In genomic region chr2:234988491-234988890, GRCh38 we compare ENCODE assay signal across 23 cellular contexts. TPM values are rescaled to one million over a fixed set of nuclear protein-coding genes. Genes with fewer than 3 reads are reported as not detected.
DNase-seq lines count a peak whose midpoint lies in the region; ATAC-seq and TF ChIP-seq lines count a peak whose summit lies in the region.
"Had no signal": no experiment of that assay in that cellular context is flagged by ENCODE, and none has a peak within 500 bp of the region (broad histone marks: within the 10 kb centered on the region; RNA-seq: fewer than 3 reads in every experiment).

No MANE protein-coding gene starts in this region.

- H2BK5ac ChIP-seq in neuronal stem cell (ENCODE audit: low read length): no peak overlapping the region

- POLR2A ChIA-PET in Panc1 (lab: Charles Lee): interaction anchor here (0.6 kb wide), 1 partner anchor 216 kb away, joined by 4 read pairs; no protein-coding TSS in a partner anchor

- no peak overlapping the region for H4K91ac ChIP-seq in neuronal stem cell (ENCODE audit: low read depth, low read length, poor library complexity)

- intact Hi-C loops in Panc1 (cut with micrococcal nuclease; ENCODE audit: unreplicated experiment) (no loop called here), breast epithelium (cut with DNase I; ENCODE audit: low total_unique reads) (no loop called here), tibial artery (cut with DNase I; ENCODE audit: low total_unique reads) (no loop called here)

- no peak for ATAC-seq in Panc1
- ATAC-seq in GM19351 (IDR thresholded peaks at IDR 0.05; ENCODE audit: unreplicated experiment): no peak
- ATAC-seq: activated CD4-positive, alpha-beta T cell treated with anti-CD3 and anti-CD28 coated beads for 36 hours; activated naive CD8-positive, alpha-beta T cell treated with anti-CD3 and anti-CD28 coated beads, Interleukin-2, amount 50 U/mL, for 24 hours; effector memory CD8-positive, alpha-beta T cell had no signal

- H3K23ac ChIP-seq in neuronal stem cell (ENCODE audit: low read depth, low read length, poor library complexity): peak overlapping the region; percentile 61

- H3K9me3 ChIP-seq in Panc1 (ENCODE audit: control insufficient read depth, insufficient read depth, low read depth, low read length) (no peaks in the 10 kb centered on the region), breast epithelium (no peaks in the 10 kb centered on the region), neuronal stem cell (replicated peaks in 1 of 2; ENCODE audit: control insufficient read depth in 2 of 2, insufficient read depth in 1 of 2, low read depth in 1 of 2, low read length in 2 of 2) (peaks cover 0 to 32% of the 10 kb centered on the region in 2 donors), tibial artery (no peaks in the 10 kb centered on the region)
- H3K9me3 ChIP-seq: colonic mucosa, gastrocnemius medialis, SJCRH30 had no signal

- no peak for TF ChIP-seq POLR2A in breast epithelium (IDR thresholded peaks at IDR 0.05)

- H3K4me3 ChIP-seq in Panc1 (ENCODE audit: low read depth in 2 of 2, low read length in 2 of 2): no peak overlapping the region
- H3K4me3 ChIP-seq in breast epithelium: no peak overlapping the region
- H3K4me3 ChIP-seq in neuronal stem cell (ENCODE audit: low read length in 2 of 2): no peak overlapping the region
- no peak overlapping the region for H3K4me3 ChIP-seq in tibial artery
- H3K4me3 ChIP-seq: colonic mucosa, gastrocnemius medialis, SJCRH30 had no signal

- no peak overlapping the region for H2AFZ ChIP-seq in neuronal stem cell (ENCODE audit: low read length)
- H2AFZ ChIP-seq: parathyroid adenoma had no signal

- no peak overlapping the region for H2BK12ac ChIP-seq in neuronal stem cell (ENCODE audit: low read length)

- no peak overlapping the region for H2AK5ac ChIP-seq in neuronal stem cell (ENCODE audit: low read depth, low read length)

- peaks cover 14% of the 10 kb centered on the region for H3K79me1 ChIP-seq in neuronal stem cell (ENCODE audit: low read depth, low read length)

- H3K18ac ChIP-seq in neuronal stem cell (ENCODE audit: low read length): no peak overlapping the region

- BruUV-seq in Panc1 (replicated peaks; lab: Mats Ljungman, UMichigan): no TSS peak

- no peak overlapping the region for H3K4me2 ChIP-seq in neuronal stem cell (ENCODE audit: insufficient read depth, low read length, poor library complexity, severe bottlenecking)

- no peak overlapping the region for H2BK120ac ChIP-seq in neuronal stem cell (ENCODE audit: low read depth, low read length)

- no peak for DNase-seq in Panc1 (ENCODE audit: low read depth, low spot score)
- DNase-seq in breast epithelium (ENCODE audit: low spot score in 2 of 2): no peak
- no peak for DNase-seq in neuronal stem cell (ENCODE audit: low spot score)
- DNase-seq in tibial artery: no peak
- DNase-seq in COLO668 (lab: John Stamatoyannopoulos, UW; ENCODE audit: unreplicated experiment): no peak
- DNase-seq in CD1c-positive myeloid dendritic cell (ENCODE audit: extremely low spot score): no peak
- DNase-seq: activated CD4-positive, alpha-beta T cell treated with anti-CD3 and anti-CD28 coated beads for 36 hours; activated CD8-positive, alpha-beta memory T cell treated with anti-CD3 and anti-CD28 coated beads for 24 hours; activated gamma-delta T cell treated with Interleukin-2 at 50 U/mL for 16 hours; activated naive CD8-positive, alpha-beta T cell treated with anti-CD3 and anti-CD28 coated beads, Interleukin-2, amount 50 U/mL, for 24 hours; activated T-cell treated with anti-CD3 and anti-CD28 coated beads, Interleukin-2, amount 50 U/mL, for 1 hour; CD8-positive, alpha-beta memory T cell; effector memory CD8-positive, alpha-beta T cell; GDM1; GOT3; KBM-7; NCI-H1436 treated with DMSO at 0.1 percent for 48 hours; NCI-H510A treated with DMSO at 0.1 percent for 48 hours; SJCRH30 had no signal

- H3K27ac ChIP-seq in Panc1 (ENCODE audit: low read length) (peak overlapping the region; percentile 39; the same call in 1 of the 2 replicates), breast epithelium (peak overlapping the region; percentile 66 to 80), neuronal stem cell (replicated peaks; ENCODE audit: low read length) (no peak overlapping the region), tibial artery (peak overlapping the region; percentile 61 to 84)
- H3K27ac ChIP-seq: gastrocnemius medialis, parathyroid adenoma, SJCRH30 had no signal

- in situ Hi-C loops in Panc1 (cut with HindIII; ENCODE audit: low pct_unique_long_range_greater_than_20kb, low sequenced_read_pairs): no loop called here

- TF ChIP-seq CTCF in Panc1 (IDR thresholded peaks at IDR 0.05) (no peak), breast epithelium (IDR thresholded peaks at IDR 0.05) (no peak), tibial artery (IDR thresholded peaks at IDR 0.05) (no peak)

- no CpG with 5 or more reads among the region's 14 CpGs for WGBS in neuronal stem cell (ENCODE audit: extremely low coverage in 2 of 2, insufficient read length in 2 of 2, insufficient replicate concordance in 1 of 2), 2 donors

- CTCF ChIA-PET in Panc1 (lab: Charles Lee): no interaction called here

- no peak overlapping the region for H3K14ac ChIP-seq in neuronal stem cell (ENCODE audit: low read length)

- H3K4ac ChIP-seq in neuronal stem cell (ENCODE audit: low read length): no peak overlapping the region

- no peak overlapping the region for H3K9ac ChIP-seq in neuronal stem cell (ENCODE audit: low read depth, low read length, poor library complexity)
- H3K9ac ChIP-seq: parathyroid adenoma had no signal

- no peaks in the 10 kb centered on the region for H3K27me3 ChIP-seq in Panc1 (ENCODE audit: control insufficient read depth, insufficient read depth, low read length)
- no peaks in the 10 kb centered on the region for H3K27me3 ChIP-seq in breast epithelium
- no peaks in the 10 kb centered on the region for H3K27me3 ChIP-seq in neuronal stem cell (ENCODE audit: control insufficient read depth in 3 of 3, insufficient read depth in 3 of 3, low read depth in 1 of 3, low read length in 3 of 3)
- no peaks in the 10 kb centered on the region for H3K27me3 ChIP-seq in tibial artery
- H3K27me3 ChIP-seq: colonic mucosa, gastrocnemius medialis, SJCRH30 had no signal

- H3K36me3 ChIP-seq in Panc1 (ENCODE audit: control insufficient read depth, insufficient read depth, low read length) (no peaks in the 10 kb centered on the region), breast epithelium (no peaks in the 10 kb centered on the region), neuronal stem cell (replicated peaks in 1 of 2; ENCODE audit: control insufficient read depth in 2 of 2, insufficient read depth in 2 of 2, low read length in 2 of 2) (peaks cover 6 to 73% of the 10 kb centered on the region in 2 donors), tibial artery (no peaks in the 10 kb centered on the region)
- H3K36me3 ChIP-seq: colonic mucosa, gastrocnemius medialis had no signal

- H2BK15ac ChIP-seq in neuronal stem cell (ENCODE audit: low read length): no peak overlapping the region

- H3K4me1 ChIP-seq in Panc1 (ENCODE audit: control insufficient read depth, insufficient read depth, low read length) (peaks cover 56% of the 10 kb centered on the region), breast epithelium (peaks cover 0 to 6% of the 10 kb centered on the region in 2 donors), neuronal stem cell (ENCODE audit: control insufficient read depth in 2 of 2, insufficient read depth in 1 of 2, low read depth in 1 of 2, low read length in 2 of 2) (peaks cover 0 to 9% of the 10 kb centered on the region in 2 donors), tibial artery (peaks cover 0 to 55% (median 34%) of the 10 kb centered on the region in 4 donors)
- H3K4me1 ChIP-seq: colonic mucosa, parathyroid adenoma had no signal

- no peak overlapping the region for H4K8ac ChIP-seq in neuronal stem cell (ENCODE audit: low read depth, low read length)

RNA-seq across cellular contexts. Expression of gene SH3BP4, which starts 36.7 kb away (rescaled TPM):
- total RNA-seq in Panc1 (2021; ENCODE audit: unreplicated experiment) (133 TPM), breast epithelium (10 to 100 TPM; 28.5 to 73.6 (median 44.2) TPM)
- polyA plus RNA-seq in Panc1 (2012; ENCODE audit: insufficient read length): 102 TPM
- 29.1 TPM for polyA plus RNA-seq in neuronal stem cell (2013, experiment 1 of 2)
- 29.4 TPM for polyA plus RNA-seq in neuronal stem cell (2013, experiment 2 of 2)
- polyA plus RNA-seq: CD8-positive, alpha-beta memory T cell had no signal
